In genomic region chr17:43094129-43094834, GRCh38 we compare ENCODE assay signal across 19 cellular contexts. TPM values are rescaled to one million over a fixed set of nuclear protein-coding genes. Genes with fewer than 3 reads are reported as not detected.
DNase-seq lines count a peak whose midpoint lies in the region; ATAC-seq, FAIRE-seq and TF ChIP-seq lines count a peak whose summit lies in the region.
"Had no signal": no experiment of that assay in that cellular context is flagged by ENCODE, and none has a peak within 500 bp of the region (broad histone marks: within the 10 kb centered on the region; RNA-seq: fewer than 3 reads in every experiment).

No MANE protein-coding gene starts in this region.

- peaks cover 33% of the 10 kb centered on the region for H3K4me1 ChIP-seq in ACC112 (ENCODE audit: control insufficient read depth, insufficient read depth, low read length, unreplicated experiment)
- no peaks in the 10 kb centered on the region for H3K4me1 ChIP-seq in astrocyte (ENCODE audit: insufficient read depth, low read length)
- H3K4me1 ChIP-seq: A549, prostate gland had no signal

- FAIRE-seq in astrocyte (lab: Jason Lieb, UNC) = peak; percentile 52
- FAIRE-seq: GM19239, urothelium cell line had no signal

- intact Hi-C loops in activated CD4-positive, alpha-beta T cell treated with anti-CD3 and anti-CD28 coated beads for 36 hours (cut with DNase I, micrococcal nuclease) = no loop called here

- TF ChIP-seq CTCF in astrocyte (IDR thresholded peaks at IDR 0.05; ENCODE audit: insufficient read depth, low read depth, low read length) = no peak

- H3K27ac ChIP-seq in ACC112 (ENCODE audit: low read depth, low read length) (peak overlapping the region; percentile 65), astrocyte (ENCODE audit: low read depth, low read length) (peak overlapping the region; percentile 37)
- H3K27ac ChIP-seq: A549, prostate gland had no signal

- H3K4me2 ChIP-seq in astrocyte (ENCODE audit: low read length) = peak overlapping the region; percentile 47
- H3K4me2 ChIP-seq: A549 had no signal

- no peaks in the 10 kb centered on the region for H4K20me1 ChIP-seq in astrocyte (ENCODE audit: insufficient read depth, low read length)

- H3K4me3 ChIP-seq in ACC112 (ENCODE audit: low read depth, low read length) (no peak overlapping the region), astrocyte (ENCODE audit: insufficient read depth, low read depth, low read length) (no peak overlapping the region)
- H3K4me3 ChIP-seq: A549, prostate gland had no signal

- peak overlapping the region; percentile 6 for H3K9ac ChIP-seq in astrocyte (ENCODE audit: low read length)

- H3K4me1 Mint-ChIP-seq in astrocyte (ENCODE audit: low read depth, unreplicated experiment) = peaks cover 23% of the 10 kb centered on the region
- H3K4me1 Mint-ChIP-seq in activated CD4-positive, alpha-beta T cell treated with anti-CD3 and anti-CD28 coated beads for 36 hours = no peaks in the 10 kb centered on the region
- H3K4me1 Mint-ChIP-seq: natural killer cell had no signal

- peak overlapping the region; percentile 34 for H3K27ac Mint-ChIP-seq in astrocyte (ENCODE audit: unreplicated experiment)
- H3K27ac Mint-ChIP-seq in activated CD4-positive, alpha-beta T cell treated with anti-CD3 and anti-CD28 coated beads for 36 hours = no peak overlapping the region
- H3K27ac Mint-ChIP-seq: activated CD8-positive, alpha-beta T cell treated with anti-CD3 and anti-CD28 coated beads for 36 hours; activated T-cell treated with anti-CD3 and anti-CD28 coated beads, Interleukin-2, amount 50 U/mL, for 72 hours; natural killer cell; stimulated activated naive CD8-positive, alpha-beta T cell treated with anti-CD3 and anti-CD28 coated beads, Interleukin-15, Interleukin-2, amounts not matched to agents 100 ng/mL and 50 ng/mL, for 24 hours had no signal

- no peaks in the 10 kb centered on the region for H3K27me3 Mint-ChIP-seq in astrocyte (ENCODE audit: low read depth, unreplicated experiment)
- no peaks in the 10 kb centered on the region for H3K27me3 Mint-ChIP-seq in activated CD4-positive, alpha-beta T cell treated with anti-CD3 and anti-CD28 coated beads for 36 hours
- H3K27me3 Mint-ChIP-seq: activated CD8-positive, alpha-beta T cell treated with anti-CD3 and anti-CD28 coated beads for 36 hours; stimulated activated naive CD8-positive, alpha-beta T cell treated with anti-CD3 and anti-CD28 coated beads, Interleukin-15, Interleukin-2, amounts not matched to agents 100 ng/mL and 50 ng/mL, for 24 hours had no signal

- H2AFZ ChIP-seq in ACC112 (ENCODE audit: low read length, unreplicated experiment) (no peak overlapping the region), astrocyte (ENCODE audit: low read depth, low read length) (no peak overlapping the region)

- CTCF ChIA-PET in activated CD4-positive, alpha-beta T cell treated with anti-CD3 and anti-CD28 coated beads for 36 hours (lab: Charles Lee) = no interaction called here

- POLR2A ChIA-PET in activated CD4-positive, alpha-beta T cell treated with anti-CD3 and anti-CD28 coated beads for 36 hours (lab: Charles Lee) = no interaction called here

- peaks cover 1% of the 10 kb centered on the region for H3K36me3 Mint-ChIP-seq in astrocyte (ENCODE audit: low read depth, unreplicated experiment)
- peaks cover 46% of the 10 kb centered on the region for H3K36me3 Mint-ChIP-seq in activated CD4-positive, alpha-beta T cell treated with anti-CD3 and anti-CD28 coated beads for 36 hours (ENCODE audit: low read depth)

- H3K9me3 Mint-ChIP-seq in astrocyte (ENCODE audit: unreplicated experiment) = no peaks in the 10 kb centered on the region
- H3K9me3 Mint-ChIP-seq in activated CD4-positive, alpha-beta T cell treated with anti-CD3 and anti-CD28 coated beads for 36 hours (ENCODE audit: low read depth) = no peaks in the 10 kb centered on the region
- H3K9me3 Mint-ChIP-seq: activated CD8-positive, alpha-beta T cell treated with anti-CD3 and anti-CD28 coated beads for 36 hours; activated T-cell treated with anti-CD3 and anti-CD28 coated beads, Interleukin-2, amount 50 U/mL, for 72 hours; natural killer cell; stimulated activated naive CD8-positive, alpha-beta T cell treated with anti-CD3 and anti-CD28 coated beads, Interleukin-15, Interleukin-2, amounts not matched to agents 100 ng/mL and 50 ng/mL, for 24 hours had no signal

- DNase-seq in GM04503 (ENCODE audit: low read depth) (peak; percentile 58), astrocyte (ENCODE audit: low read depth) (peak; percentile 63), foreskin melanocyte (peak; percentile 56)
- no peak for DNase-seq in activated CD4-positive, alpha-beta T cell treated with anti-CD3 and anti-CD28 coated beads for 36 hours
- DNase-seq: activated CD8-positive, alpha-beta T cell treated with anti-CD3 and anti-CD28 coated beads for 36 hours; activated T-cell treated with anti-CD3 and anti-CD28 coated beads, Interleukin-2, amount 50 U/mL, for 72 hours; natural killer cell; NCI-H774; stimulated activated CD4-positive, alpha-beta T cell treated with anti-CD3 and anti-CD28 coated beads, Interleukin-15, amount 100 ng/mL, for 24 hours; SW 1271 had no signal

- H3K36me3 ChIP-seq in ACC112 (ENCODE audit: insufficient read depth, low read length) (peaks cover 25% of the 10 kb centered on the region), astrocyte (ENCODE audit: insufficient read depth, low read length) (peaks cover 3% of the 10 kb centered on the region)
- H3K36me3 ChIP-seq: prostate gland had no signal

- no peak overlapping the region for H3K4me3 Mint-ChIP-seq in astrocyte (ENCODE audit: unreplicated experiment)
- no peak overlapping the region for H3K4me3 Mint-ChIP-seq in activated CD4-positive, alpha-beta T cell treated with anti-CD3 and anti-CD28 coated beads for 36 hours
- H3K4me3 Mint-ChIP-seq: activated CD8-positive, alpha-beta T cell treated with anti-CD3 and anti-CD28 coated beads for 36 hours; activated T-cell treated with anti-CD3 and anti-CD28 coated beads, Interleukin-2, amount 50 U/mL, for 72 hours; natural killer cell; stimulated activated naive CD8-positive, alpha-beta T cell treated with anti-CD3 and anti-CD28 coated beads, Interleukin-15, Interleukin-2, amounts not matched to agents 100 ng/mL and 50 ng/mL, for 24 hours had no signal

- no peaks in the 10 kb centered on the region for H3K79me2 ChIP-seq in ACC112 (ENCODE audit: control insufficient read depth, insufficient read depth, low read length, unreplicated experiment)
- no peaks in the 10 kb centered on the region for H3K79me2 ChIP-seq in astrocyte (ENCODE audit: insufficient read depth, low read length)

- H3K27me3 ChIP-seq in ACC112 (ENCODE audit: insufficient read depth, low read length) (no peaks in the 10 kb centered on the region), astrocyte (ENCODE audit: insufficient read depth, low read length) (no peaks in the 10 kb centered on the region)

- H3K9me3 ChIP-seq in astrocyte (ENCODE audit: insufficient read depth, low read depth, low read length) = no peaks in the 10 kb centered on the region
- H3K9me3 ChIP-seq: A549, prostate gland had no signal

- no peak for ATAC-seq in HG03095 (IDR thresholded peaks at IDR 0.05; ENCODE audit: unreplicated experiment)
- no peak for ATAC-seq in GM21619 (IDR thresholded peaks at IDR 0.05; ENCODE audit: unreplicated experiment)
- ATAC-seq in GM21786 (IDR thresholded peaks at IDR 0.05; ENCODE audit: unreplicated experiment) = no peak
- no peak for ATAC-seq in activated CD4-positive, alpha-beta T cell treated with anti-CD3 and anti-CD28 coated beads for 36 hours
- ATAC-seq: A549; activated CD8-positive, alpha-beta T cell treated with anti-CD3 and anti-CD28 coated beads for 36 hours; activated T-cell treated with anti-CD3 and anti-CD28 coated beads, Interleukin-2, amount 50 U/mL, for 72 hours; natural killer cell had no signal

RNA-seq across cellular contexts. Expression of gene BRCA1, which starts 30.9 kb away (rescaled TPM):
- 3.6 and 6.0 TPM in 2 replicates for total RNA-seq in astrocyte
- total RNA-seq in activated CD4-positive, alpha-beta T cell treated with anti-CD3 and anti-CD28 coated beads for 36 hours = 100 to 1,000 TPM in 1 of 2 experiments, 10 to 100 TPM in 1; 99.9 to 115 TPM

Comparison
In these comparisons a context has a peak if more than half of its experiments do, and no peak if none do; other contexts are left out.
1. RNA of gene BRCA1, which starts 30.9 kb away (total RNA-seq): 99.9 to 115 TPM in activated CD4-positive, alpha-beta T cell treated with anti-CD3 and anti-CD28 coated beads for 36 hours; 3.6 to 6.0 TPM in astrocyte; every median in the first group is over 10 times any median in the second.